In genomic region chr2:112481050-112481527, GRCh38 we compare ENCODE assay signal across 1 cellular context.
TF ChIP-seq lines count a peak whose summit lies in the region.

No MANE protein-coding gene starts in this region.

TF ChIP-seq in HepG2, 621 proteins besides CTCF, POLR2A, EP300 and RAD21 (continued from another document and continues in another):
- no peak for TF ChIP-seq ARID3A (IDR thresholded peaks at IDR 0.05; ENCODE audit: low read depth, low read length)
- no peak for TF ChIP-seq SOX13 (IDR thresholded peaks at IDR 0.05)
- TF ChIP-seq SOX13 (CRISPR knock-in tag; conservative IDR thresholded peaks at IDR 0.05 in 1 of 2, IDR thresholded peaks at IDR 0.05 in 1 of 2): peak in 1 of 2 experiments; percentile 23; a peak in 1 of 4 replicates
- TF ChIP-seq ZBTB7B (CRISPR knock-in tag; IDR thresholded peaks at IDR 0.05): peak; percentile 41; the same call in 1 of the 2 replicates
- TF ChIP-seq ERF (CRISPR knock-in tag; IDR thresholded peaks at IDR 0.05): 0 out of 2 replicates have a peak, but pooled peaks have one; percentile 34
- TF ChIP-seq ZFP37 (CRISPR knock-in tag; IDR thresholded peaks at IDR 0.05; ENCODE audit: borderline replicate concordance): 0 out of 2 replicates have a peak, but pooled peaks have one; percentile 13
- TF ChIP-seq NCOA1 (CRISPR knock-in tag; IDR thresholded peaks at IDR 0.05): no peak
- no peak; the same call in 1 of the 2 replicates for TF ChIP-seq NFE2 (CRISPR knock-in tag; IDR thresholded peaks at IDR 0.05)
- TF ChIP-seq ZC3H4 (CRISPR knock-in tag; IDR thresholded peaks at IDR 0.05; ENCODE audit: borderline replicate concordance): 0 out of 2 replicates have a peak, but pooled peaks have one; percentile 33
- peak; percentile 67; the same call in 1 of the 2 replicates for TF ChIP-seq ZBTB8A (CRISPR knock-in tag; IDR thresholded peaks at IDR 0.05; ENCODE audit: borderline replicate concordance, low read depth)
- 0 out of 2 replicates have a peak, but pooled peaks have one; percentile 45 for TF ChIP-seq ZNF792 (CRISPR knock-in tag; IDR thresholded peaks at IDR 0.05)
- TF ChIP-seq TFE3 (CRISPR knock-in tag; IDR thresholded peaks at IDR 0.05): peak; percentile 30; the same call in 1 of the 2 replicates
- TF ChIP-seq ZNF441 (CRISPR knock-in tag; IDR thresholded peaks at IDR 0.05; ENCODE audit: borderline replicate concordance): peak; percentile 88
- 0 out of 2 replicates have a peak, but pooled peaks have one; percentile 31 for TF ChIP-seq ZNF335 (CRISPR knock-in tag; IDR thresholded peaks at IDR 0.05)
- TF ChIP-seq MAFF (IDR thresholded peaks at IDR 0.05; ENCODE audit: low read depth, low read length): no peak
- peak; percentile 74; the same call in 1 of the 2 replicates for TF ChIP-seq ZBED4 (CRISPR knock-in tag; IDR thresholded peaks at IDR 0.05; ENCODE audit: borderline replicate concordance)
- TF ChIP-seq MEIS2 (CRISPR knock-in tag; IDR thresholded peaks at IDR 0.05): peak; percentile 55; the same call in 1 of the 2 replicates
- TF ChIP-seq ZNF331 (CRISPR knock-in tag; IDR thresholded peaks at IDR 0.05): peak; percentile 48; the same call in 1 of the 2 replicates
- no peak for TF ChIP-seq ZNF607 (CRISPR knock-in tag; IDR thresholded peaks at IDR 0.05; ENCODE audit: borderline replicate concordance)
- peak; percentile 62 for TF ChIP-seq ZNF547 (CRISPR knock-in tag; IDR thresholded peaks at IDR 0.05)
- TF ChIP-seq ZBTB37 (CRISPR knock-in tag; IDR thresholded peaks at IDR 0.05): no peak
- peak; percentile 56; the same call in 1 of the 2 replicates for TF ChIP-seq ZNF274 (CRISPR knock-in tag; IDR thresholded peaks at IDR 0.05)
- TF ChIP-seq ZNF205 (CRISPR knock-in tag; IDR thresholded peaks at IDR 0.05): 0 out of 2 replicates have a peak, but pooled peaks have one; percentile 64
- TF ChIP-seq ZSCAN9 (CRISPR knock-in tag; IDR thresholded peaks at IDR 0.05; ENCODE audit: borderline replicate concordance): no peak; the same call in 1 of the 2 replicates
- no peak for TF ChIP-seq ZMYM3 (CRISPR knock-in tag; IDR thresholded peaks at IDR 0.05)
- no peak for TF ChIP-seq SUZ12 (IDR thresholded peaks at IDR 0.05; ENCODE audit: low read depth, low read length)
- no peak for TF ChIP-seq GPBP1L1 (CRISPR knock-in tag; IDR thresholded peaks at IDR 0.05)
- 0 out of 2 replicates have a peak, but pooled peaks have one; percentile 31 for TF ChIP-seq ZNF879 (CRISPR knock-in tag; IDR thresholded peaks at IDR 0.05)
- peak; percentile 79 for TF ChIP-seq ZNF777 (CRISPR knock-in tag; IDR thresholded peaks at IDR 0.05)
- peak; percentile 35; the same call in 1 of the 2 replicates for TF ChIP-seq ZNF766 (CRISPR knock-in tag; IDR thresholded peaks at IDR 0.05; ENCODE audit: borderline replicate concordance)
- no peak for TF ChIP-seq RBM39 (IDR thresholded peaks at IDR 0.05; ENCODE audit: low read depth, low read length, poor library complexity, severe bottlenecking)
- TF ChIP-seq PCBP2 (optimal IDR thresholded peaks at IDR 0.05; ENCODE audit: low read depth, low read length, poor library complexity, severe bottlenecking): no peak
- TF ChIP-seq TBX3 (IDR thresholded peaks at IDR 0.05; ENCODE audit: borderline replicate concordance): no peak
- peak; percentile 31; the same call in 1 of the 2 replicates for TF ChIP-seq ZNF567 (CRISPR knock-in tag; IDR thresholded peaks at IDR 0.05; ENCODE audit: borderline replicate concordance)
- TF ChIP-seq SIN3B (IDR thresholded peaks at IDR 0.05; ENCODE audit: low read length): no peak
- TF ChIP-seq ZNF512 (CRISPR knock-in tag; IDR thresholded peaks at IDR 0.05): no peak
- peak; percentile 26; the same call in 1 of the 2 replicates for TF ChIP-seq SMC3 (IDR thresholded peaks at IDR 0.05; ENCODE audit: low read length)
- no peak for TF ChIP-seq RNF219 (CRISPR knock-in tag; IDR thresholded peaks at IDR 0.05)
- TF ChIP-seq ATF7 (IDR thresholded peaks at IDR 0.05): no peak
- TF ChIP-seq ATF7 (CRISPR knock-in tag; IDR thresholded peaks at IDR 0.05): 0 out of 2 replicates have a peak, but pooled peaks have one; percentile 65
- TF ChIP-seq ZNF44 (CRISPR knock-in tag; IDR thresholded peaks at IDR 0.05): 0 out of 2 replicates have a peak, but pooled peaks have one; percentile 34
- peak; percentile 73; the same call in 1 of the 2 replicates for TF ChIP-seq MXD3 (CRISPR knock-in tag; IDR thresholded peaks at IDR 0.05)
- peak; percentile 10; the same call in 1 of the 2 replicates for TF ChIP-seq HBP1 (CRISPR knock-in tag; IDR thresholded peaks at IDR 0.05; ENCODE audit: low read depth)
